ENCODE assay signal across 9 cellular contexts in genomic region chr18:62718268-62718800, GRCh38. TPM values are rescaled to one million over a fixed set of nuclear protein-coding genes. Genes with fewer than 3 reads are reported as not detected.
DNase-seq lines count a peak whose midpoint lies in the region; ATAC-seq and TF ChIP-seq lines count a peak whose summit lies in the region.
"Had no signal": no experiment of that assay in that cellular context is flagged by ENCODE, and none has a peak within 500 bp of the region (broad histone marks: within the 10 kb centered on the region; RNA-seq: fewer than 3 reads in every experiment).

No MANE protein-coding gene starts in this region.

- H3K4me1 ChIP-seq in PC-9 (replicated peaks; ENCODE audit: insufficient read depth) = peaks cover 31% of the 10 kb centered on the region
- H3K4me1 ChIP-seq in ovary (ENCODE audit: insufficient read depth) = peaks cover 1% of the 10 kb centered on the region

- H3K79me2 ChIP-seq in PC-9 (ENCODE audit: low read depth) = peaks cover 64% of the 10 kb centered on the region

- H3K36me3 Mint-ChIP-seq in Calu3 (ENCODE audit: insufficient read depth, unreplicated experiment) = peaks cover 63% of the 10 kb centered on the region
- H3K36me3 Mint-ChIP-seq in endothelial cell (ENCODE audit: low read depth, unreplicated experiment) = peaks cover 14% of the 10 kb centered on the region

- BruUV-seq in Calu3 (replicated peaks; lab: Mats Ljungman, UMichigan) (TSS peak; percentile 31), PC-9 (replicated peaks; lab: Mats Ljungman, UMichigan) (no TSS peak)

- H3K4me1 Mint-ChIP-seq in Calu3 (ENCODE audit: low read depth, unreplicated experiment) (peaks cover 23% of the 10 kb centered on the region), endothelial cell (ENCODE audit: unreplicated experiment) (peaks cover 44% of the 10 kb centered on the region)

- no peak for TF ChIP-seq POLR2A in ovary (IDR thresholded peaks at IDR 0.05)

- no peak for TF ChIP-seq CTCF in Calu3 (IDR thresholded peaks at IDR 0.05; ENCODE audit: unreplicated experiment)
- no peak for TF ChIP-seq CTCF in PC-9 (conservative IDR thresholded peaks at IDR 0.05)
- no peak for TF ChIP-seq CTCF in endothelial cell (IDR thresholded peaks at IDR 0.05; ENCODE audit: unreplicated experiment)
- TF ChIP-seq CTCF in ovary (IDR thresholded peaks at IDR 0.05) = no peak

- CTCF ChIA-PET in Calu3 (lab: Charles Lee) = interaction anchor here (1.5 kb wide), 1 partner anchor 114 kb away, joined by 3 read pairs; no protein-coding TSS in a partner anchor
- CTCF ChIA-PET in PC-9 (lab: Charles Lee) = no interaction called here

- POLR2A ChIA-PET in PC-9 (lab: Charles Lee; ENCODE audit: unreplicated experiment) = interaction anchor here (0.7 kb wide), 1 partner anchor 249 kb away, joined by 3 read pairs; no protein-coding TSS in a partner anchor

- intact Hi-C loops in Calu3 (cut with micrococcal nuclease; ENCODE audit: unreplicated experiment) = loop anchor here (5.0 kb wide), 5 partner anchors 94 to 391 kb away; partner anchors contain the start of gene TNFRSF11A
- intact Hi-C loops in PC-9 (cut with micrococcal nuclease; ENCODE audit: unreplicated experiment) = loop anchor here (5.0 to 10.0 kb wide), 4 partner anchors 39 to 534 kb away; partner anchors contain the start of genes PIGN and RELCH
- intact Hi-C loops in ovary (cut with DNase I) = loop anchor here in 3 of 4 donors (5.0 to 10.0 kb wide), 4 partner anchors 134 to 716 kb away; partner anchors contain the start of gene ZCCHC2 (in 1 of the 3)

- H3K4me3 Mint-ChIP-seq in Calu3 (ENCODE audit: low read depth, unreplicated experiment) (peak overlapping the region; percentile 80), endothelial cell (ENCODE audit: unreplicated experiment) (peak overlapping the region; percentile 99)

- TF ChIP-seq EP300 in ovary (IDR thresholded peaks at IDR 0.05) = no peak

- H3F3A ChIP-seq in PC-9 (ENCODE audit: insufficient read depth, low read depth) = peaks cover 9% of the 10 kb centered on the region; the same call in 1 of the 2 replicates

- H3K4me3 ChIP-seq in PC-9 (peak overlapping the region; percentile 61), ovary (peak overlapping the region; percentile 59)

- no peaks in the 10 kb centered on the region for H3K9me2 ChIP-seq in PC-9 (ENCODE audit: insufficient read depth)

- no peak for DNase-seq in Calu3
- no peak for DNase-seq in PC-9
- no peak for DNase-seq in endothelial cell (ENCODE audit: low spot score)
- no peak for DNase-seq in ovary
- no peak for DNase-seq in activated naive CD4-positive, alpha-beta T cell treated with Interleukin-2 at 50 U/mL for 16 hours
- no peak for DNase-seq in stimulated activated naive CD4-positive, alpha-beta T cell treated with Interleukin-2 at 50 U/mL for 16 hours (lab: John Stamatoyannopoulos, UW)
- DNase-seq in HUDEP-2 (lab: John Stamatoyannopoulos, UW; ENCODE audit: unreplicated experiment in 76 of 76) = no peak
- DNase-seq: stimulated activated CD4-positive, alpha-beta T cell treated with anti-CD3 and anti-CD28 coated beads, Interleukin-4, amount 100 ng/mL, for 24 hours had no signal

- ATAC-seq in GM18870 (IDR thresholded peaks at IDR 0.05; ENCODE audit: unreplicated experiment) = no peak

- H3K9me3 Mint-ChIP-seq in Calu3 (ENCODE audit: low read depth, unreplicated experiment) (no peaks in the 10 kb centered on the region), endothelial cell (ENCODE audit: unreplicated experiment) (no peaks in the 10 kb centered on the region)

- no peaks in the 10 kb centered on the region for H4K20me1 ChIP-seq in PC-9 (ENCODE audit: insufficient read depth)

- H3K9me3 ChIP-seq in PC-9 (ENCODE audit: insufficient read depth, low read depth) (no peaks in the 10 kb centered on the region), ovary (no peaks in the 10 kb centered on the region)

- H2AFZ ChIP-seq in PC-9 = no peak overlapping the region

- peak overlapping the region; percentile 86 for H3K27ac Mint-ChIP-seq in Calu3 (ENCODE audit: unreplicated experiment)
- H3K27ac Mint-ChIP-seq in endothelial cell (ENCODE audit: unreplicated experiment) = peak overlapping the region; percentile 92

- no peaks in the 10 kb centered on the region for H3K27me3 ChIP-seq in PC-9 (ENCODE audit: insufficient read depth, low read depth)
- no peaks in the 10 kb centered on the region for H3K27me3 ChIP-seq in ovary

- peak overlapping the region; percentile 64 for H3K27ac ChIP-seq in PC-9
- no peak overlapping the region for H3K27ac ChIP-seq in ovary

- H3K36me3 ChIP-seq in PC-9 (ENCODE audit: low read depth) (0 out of 2 replicates have a peak, but pooled peaks cover 3% of the 10 kb centered on the region), ovary (no peaks in the 10 kb centered on the region)

- peak overlapping the region; percentile 86 for H3K4me2 ChIP-seq in PC-9

- no peaks in the 10 kb centered on the region for H3K27me3 Mint-ChIP-seq in Calu3 (ENCODE audit: unreplicated experiment)
- peaks cover 20% of the 10 kb centered on the region for H3K27me3 Mint-ChIP-seq in endothelial cell (ENCODE audit: unreplicated experiment)

- WGBS in ovary, 3 donors = 73 to 81% (median 78%) methylated on average over 4 of the region's 4 CpGs

RNA-seq across cellular contexts. Expression of gene PHLPP1, which starts 3.0 kb away (rescaled TPM):
- total RNA-seq in Calu3 (2022) (28.0 and 32.8 TPM in 2 replicates), PC-9 (2021) (21.1 and 21.3 TPM in 2 replicates), endothelial cell (ENCODE audit: unreplicated experiment) (47.3 TPM), ovary (10 to 100 TPM; 10.2 to 15.9 (median 14.0) TPM)
- 10 to 100 TPM in 1 of 2 donors, 1 to 10 TPM in 1; 4.4 to 12.0 TPM for polyA plus RNA-seq in ovary
